ENCODE assay signal across 8 cellular contexts in the genomic region with DNA sequence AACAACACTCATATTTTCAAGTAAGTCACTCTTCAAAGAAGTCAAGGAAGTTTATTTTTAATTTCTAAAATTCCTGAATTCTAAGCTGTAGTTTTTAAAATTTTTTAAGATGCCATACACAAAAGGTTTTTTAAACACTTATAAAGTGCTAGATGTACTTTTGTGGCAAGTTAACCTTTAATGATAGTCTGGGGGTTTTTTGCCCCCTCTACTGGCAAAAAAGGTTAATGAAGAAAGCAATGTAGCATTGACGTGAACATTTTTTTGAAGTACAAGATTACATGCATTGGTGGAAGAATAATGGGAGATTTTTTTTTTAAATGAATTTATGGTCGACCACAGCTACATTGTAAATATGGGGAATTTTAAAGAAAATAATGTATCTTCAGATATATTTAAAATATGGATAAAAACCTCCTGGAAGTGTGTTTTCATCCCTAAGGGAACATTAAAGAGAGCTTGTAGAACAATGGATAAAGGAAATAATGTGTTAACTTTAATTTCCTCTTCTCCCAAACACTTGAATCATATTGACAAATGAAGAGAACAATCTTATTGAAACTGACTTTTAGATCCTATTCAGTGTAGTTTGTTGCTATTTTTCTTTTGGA. TPM values are rescaled to one million over a fixed set of nuclear protein-coding genes. Genes with fewer than 3 reads are reported as not detected.
A peak's percentile ranks its signal among the peaks of the same experiment; 100 is the strongest.
DNase-seq lines count a peak whose midpoint lies in the region; ATAC-seq and TF ChIP-seq lines count a peak whose summit lies in the region.

No MANE protein-coding gene starts in this region.

- H3K27me3 Mint-ChIP-seq in activated T-helper 2 cell treated with anti-CD3 and anti-CD28 coated beads, Interferon-gamma antibody, Interleukin-2, Interleukin-4, amounts not matched to agents 10 μg/mL and 5 μg/mL and 100 μg/mL, durations not matched to agents 14 hours and 24 hours and 36 hours (ENCODE audit: low read depth), result no peaks in the 10 kb centered on the region

- H3K4me3 ChIP-seq in AG10803 (ENCODE audit: low read length), result no peak overlapping the region
- H3K4me3 ChIP-seq in astrocyte of the spinal cord (ENCODE audit: low read depth, low read length), result no peak overlapping the region

- DNase-seq in AG10803 (ENCODE audit: low read depth), result peak; percentile 25
- peak; percentile 41 for DNase-seq in M059J (ENCODE audit: low read depth)
- DNase-seq in astrocyte of the spinal cord (ENCODE audit: low read depth, low spot score), result peak; percentile 68
- DNase-seq in left lobe of liver (ENCODE audit: low spot score), result no peak
- DNase-seq in activated T-helper 2 cell treated with anti-CD3 and anti-CD28 coated beads, Interferon-gamma antibody, Interleukin-2, Interleukin-4, amounts not matched to agents 10 μg/mL and 5 μg/mL and 100 μg/mL, durations not matched to agents 14 hours and 24 hours and 36 hours (ENCODE audit: low spot score), result no peak
- no peak for DNase-seq in SKM-1 (lab: John Stamatoyannopoulos, UW; ENCODE audit: unreplicated experiment)

- H3K4me3 Mint-ChIP-seq in activated T-helper 2 cell treated with anti-CD3 and anti-CD28 coated beads, Interferon-gamma antibody, Interleukin-2, Interleukin-4, amounts not matched to agents 10 μg/mL and 5 μg/mL and 100 μg/mL, durations not matched to agents 14 hours and 24 hours and 36 hours (ENCODE audit: low read depth), result no peak overlapping the region

- in situ Hi-C loops in astrocyte of the spinal cord (cut with HindIII; ENCODE audit: low sequenced_read_pairs), result no loop called here

- H3K36me3 Mint-ChIP-seq in activated T-helper 2 cell treated with anti-CD3 and anti-CD28 coated beads, Interferon-gamma antibody, Interleukin-2, Interleukin-4, amounts not matched to agents 10 μg/mL and 5 μg/mL and 100 μg/mL, durations not matched to agents 14 hours and 24 hours and 36 hours (ENCODE audit: low read depth), result peaks cover 60% of the 10 kb centered on the region

- ATAC-seq in GM18502 (IDR thresholded peaks at IDR 0.05; ENCODE audit: poor library complexity, unreplicated experiment), result peak; percentile 65
- ATAC-seq in left lobe of liver, result peak; percentile 53
- ATAC-seq in HG03045 (IDR thresholded peaks at IDR 0.05; ENCODE audit: unreplicated experiment), result no peak

- no peaks in the 10 kb centered on the region for H3K9me3 Mint-ChIP-seq in activated T-helper 2 cell treated with anti-CD3 and anti-CD28 coated beads, Interferon-gamma antibody, Interleukin-2, Interleukin-4, amounts not matched to agents 10 μg/mL and 5 μg/mL and 100 μg/mL, durations not matched to agents 14 hours and 24 hours and 36 hours

- no peak overlapping the region for H3K27ac Mint-ChIP-seq in activated T-helper 2 cell treated with anti-CD3 and anti-CD28 coated beads, Interferon-gamma antibody, Interleukin-2, Interleukin-4, amounts not matched to agents 10 μg/mL and 5 μg/mL and 100 μg/mL, durations not matched to agents 14 hours and 24 hours and 36 hours

- H3K4me1 Mint-ChIP-seq in activated T-helper 2 cell treated with anti-CD3 and anti-CD28 coated beads, Interferon-gamma antibody, Interleukin-2, Interleukin-4, amounts not matched to agents 10 μg/mL and 5 μg/mL and 100 μg/mL, durations not matched to agents 14 hours and 24 hours and 36 hours (ENCODE audit: low read depth), result peaks cover 25% of the 10 kb centered on the region

- intact Hi-C loops in activated T-helper 2 cell treated with anti-CD3 and anti-CD28 coated beads, Interferon-gamma antibody, Interleukin-2, Interleukin-4, amounts not matched to agents 10 μg/mL and 5 μg/mL and 100 μg/mL, durations not matched to agents 14 hours and 24 hours and 36 hours (cut with micrococcal nuclease), result loop anchor here (1.0 kb wide), 1 partner anchor 162 kb away; no protein-coding TSS in a partner anchor

- peak; percentile 66 for TF ChIP-seq CTCF in AG10803 (conservative IDR thresholded peaks at IDR 0.05; ENCODE audit: low read length)
- TF ChIP-seq CTCF in astrocyte of the spinal cord (IDR thresholded peaks at IDR 0.05; ENCODE audit: low read depth, low read length), result peak; percentile 69

RNA-seq across cellular contexts. Expression of gene ITPRID2, which starts 12.6 kb away (rescaled TPM):
- 149 and 237 TPM in 2 replicates for total RNA-seq in M059J (2014; rRNA removed; shearing (Covaris generic))
- 96.4 TPM for total RNA-seq in left lobe of liver
- 57.4 and 61.2 TPM in 2 replicates for total RNA-seq in activated T-helper 2 cell treated with anti-CD3 and anti-CD28 coated beads, Interferon-gamma antibody, Interleukin-2, Interleukin-4, amounts not matched to agents 10 μg/mL and 5 μg/mL and 100 μg/mL, durations not matched to agents 14 hours and 24 hours and 36 hours

Comparison
In these comparisons a context has a peak if more than half of its experiments do, and no peak if none do; other contexts are left out.
1. DNase-seq: peak in AG10803 (single experiment), M059J (single experiment) and astrocyte of the spinal cord (single experiment); none in left lobe of liver (single experiment), activated T-helper 2 cell treated with anti-CD3 and anti-CD28 coated beads, Interferon-gamma antibody, Interleukin-2, Interleukin-4, amounts not matched to agents 10 μg/mL and 5 μg/mL and 100 μg/mL, durations not matched to agents 14 hours and 24 hours and 36 hours (single experiment) and SKM-1 (single experiment).